ENCODE assay signal across 1 cellular context in the genomic region with DNA sequence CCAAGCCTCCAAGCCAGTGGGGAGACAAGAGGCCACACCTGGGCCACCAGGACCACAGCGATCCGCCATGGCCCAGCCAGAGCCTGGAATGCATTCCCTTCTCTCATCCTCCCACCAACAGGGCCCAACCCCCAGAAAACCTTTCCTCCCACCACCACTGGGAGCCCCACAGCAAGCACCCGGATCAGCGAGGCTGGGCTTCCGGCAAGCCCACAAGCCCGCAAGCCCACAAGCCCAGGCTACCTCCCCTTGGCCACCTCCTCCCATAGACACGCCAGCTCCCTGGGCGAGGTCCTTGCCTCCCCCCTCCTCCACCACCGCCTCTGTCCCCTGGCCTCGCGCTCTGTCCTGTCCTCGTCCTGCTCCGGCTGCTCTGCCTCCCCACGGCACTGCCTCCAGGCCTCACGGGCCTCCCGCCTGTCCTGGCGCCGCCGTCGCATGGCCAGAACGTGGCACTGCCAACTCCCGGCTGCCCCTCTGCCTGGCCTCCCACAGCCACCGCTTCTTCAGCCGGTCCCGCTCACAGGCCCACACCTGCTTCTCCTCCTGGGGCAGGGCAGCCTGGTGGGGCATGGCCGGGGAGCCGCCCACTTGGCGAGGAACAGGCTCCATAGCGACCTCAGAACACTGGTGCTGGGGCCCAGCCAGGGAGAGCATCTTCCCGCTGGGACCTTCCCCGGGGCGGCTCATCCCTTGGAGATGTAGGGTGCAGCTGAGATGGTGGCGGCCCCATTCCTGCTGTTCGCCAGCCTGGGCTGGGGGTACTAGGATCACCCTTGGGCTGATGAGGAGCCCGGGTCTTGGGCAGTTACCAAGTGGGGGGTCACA.
TF ChIP-seq lines count a peak whose summit lies in the region.

No MANE protein-coding gene starts in this region.

TF ChIP-seq in HEK293, 187 proteins besides CTCF, POLR2A, EP300 and RAD21 (continued from another document):
- no peak for TF ChIP-seq PRDM10 (tag by site-specific recombination; IDR thresholded peaks at IDR 0.05)
- peak; percentile 4 for TF ChIP-seq ZFHX2 (tag by site-specific recombination; conservative IDR thresholded peaks at IDR 0.05)
- TF ChIP-seq ZNF600 (tag by site-specific recombination; IDR thresholded peaks at IDR 0.05): peak; percentile 93
- no peak for TF ChIP-seq ZNF626 (tag by site-specific recombination; IDR thresholded peaks at IDR 0.05)
- TF ChIP-seq, protein P1, sequence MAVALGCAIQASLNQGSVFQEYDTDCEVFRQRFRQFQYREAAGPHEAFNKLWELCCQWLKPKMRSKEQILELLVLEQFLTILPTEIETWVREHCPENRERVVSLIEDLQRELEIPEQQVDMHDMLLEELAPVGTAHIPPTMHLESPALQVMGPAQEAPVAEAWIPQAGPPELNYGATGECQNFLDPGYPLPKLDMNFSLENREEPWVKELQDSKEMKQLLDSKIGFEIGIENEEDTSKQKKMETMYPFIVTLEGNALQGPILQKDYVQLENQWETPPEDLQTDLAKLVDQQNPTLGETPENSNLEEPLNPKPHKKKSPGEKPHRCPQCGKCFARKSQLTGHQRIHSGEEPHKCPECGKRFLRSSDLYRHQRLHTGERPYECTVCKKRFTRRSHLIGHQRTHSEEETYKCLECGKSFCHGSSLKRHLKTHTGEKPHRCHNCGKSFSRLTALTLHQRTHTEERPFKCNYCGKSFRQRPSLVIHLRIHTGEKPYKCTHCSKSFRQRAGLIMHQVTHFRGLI (tag by site-specific recombination; IDR thresholded peaks at IDR 0.05): peak; percentile 66; the same call in 1 of the 2 replicates
- no peak for TF ChIP-seq ZNF10 (tag by site-specific recombination; IDR thresholded peaks at IDR 0.05)
- peak; percentile 15; the same call in 1 of the 2 replicates for TF ChIP-seq GLIS2 (tag by site-specific recombination; IDR thresholded peaks at IDR 0.05)
- peak; percentile 74 for TF ChIP-seq EGR2 (tag by site-specific recombination; IDR thresholded peaks at IDR 0.05; ENCODE audit: low read depth)
- TF ChIP-seq HIC1 (tag by site-specific recombination; IDR thresholded peaks at IDR 0.05): peak; percentile 41; the same call in 1 of the 2 replicates
- TF ChIP-seq ZNF202 (tag by site-specific recombination; IDR thresholded peaks at IDR 0.05; ENCODE audit: borderline replicate concordance): peak; percentile 35; the same call in 1 of the 2 replicates
